ENCODE assay signal across 1 cellular context in genomic region chr16:38941-39892, GRCh38.
A peak's percentile ranks its signal among the peaks of the same experiment; 100 is the strongest.
TF ChIP-seq lines count a peak whose summit lies in the region.

No MANE protein-coding gene starts in this region.

TF ChIP-seq in HEK293, 187 proteins besides CTCF, POLR2A, EP300 and RAD21 (continued from another document):
- TF ChIP-seq ZBTB10 (tag by site-specific recombination; IDR thresholded peaks at IDR 0.05) = no peak
- no peak for TF ChIP-seq ZNF626 (tag by site-specific recombination; IDR thresholded peaks at IDR 0.05)
- TF ChIP-seq INSM2 (tag by site-specific recombination; IDR thresholded peaks at IDR 0.05) = no peak
- no peak for TF ChIP-seq ZNF174 (tag by site-specific recombination; IDR thresholded peaks at IDR 0.05)
- TF ChIP-seq ZNF776 (tag by site-specific recombination; IDR thresholded peaks at IDR 0.05; ENCODE audit: borderline replicate concordance) = no peak
- no peak for TF ChIP-seq ZNF548 (tag by site-specific recombination; IDR thresholded peaks at IDR 0.05)
- TF ChIP-seq ZNF112 (tag by site-specific recombination; IDR thresholded peaks at IDR 0.05) = no peak
- TF ChIP-seq, protein P1, sequence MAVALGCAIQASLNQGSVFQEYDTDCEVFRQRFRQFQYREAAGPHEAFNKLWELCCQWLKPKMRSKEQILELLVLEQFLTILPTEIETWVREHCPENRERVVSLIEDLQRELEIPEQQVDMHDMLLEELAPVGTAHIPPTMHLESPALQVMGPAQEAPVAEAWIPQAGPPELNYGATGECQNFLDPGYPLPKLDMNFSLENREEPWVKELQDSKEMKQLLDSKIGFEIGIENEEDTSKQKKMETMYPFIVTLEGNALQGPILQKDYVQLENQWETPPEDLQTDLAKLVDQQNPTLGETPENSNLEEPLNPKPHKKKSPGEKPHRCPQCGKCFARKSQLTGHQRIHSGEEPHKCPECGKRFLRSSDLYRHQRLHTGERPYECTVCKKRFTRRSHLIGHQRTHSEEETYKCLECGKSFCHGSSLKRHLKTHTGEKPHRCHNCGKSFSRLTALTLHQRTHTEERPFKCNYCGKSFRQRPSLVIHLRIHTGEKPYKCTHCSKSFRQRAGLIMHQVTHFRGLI (tag by site-specific recombination; IDR thresholded peaks at IDR 0.05) = no peak
- TF ChIP-seq HOXC10 (CRISPR knock-in tag; IDR thresholded peaks at IDR 0.05) = no peak
- TF ChIP-seq, protein P2, sequence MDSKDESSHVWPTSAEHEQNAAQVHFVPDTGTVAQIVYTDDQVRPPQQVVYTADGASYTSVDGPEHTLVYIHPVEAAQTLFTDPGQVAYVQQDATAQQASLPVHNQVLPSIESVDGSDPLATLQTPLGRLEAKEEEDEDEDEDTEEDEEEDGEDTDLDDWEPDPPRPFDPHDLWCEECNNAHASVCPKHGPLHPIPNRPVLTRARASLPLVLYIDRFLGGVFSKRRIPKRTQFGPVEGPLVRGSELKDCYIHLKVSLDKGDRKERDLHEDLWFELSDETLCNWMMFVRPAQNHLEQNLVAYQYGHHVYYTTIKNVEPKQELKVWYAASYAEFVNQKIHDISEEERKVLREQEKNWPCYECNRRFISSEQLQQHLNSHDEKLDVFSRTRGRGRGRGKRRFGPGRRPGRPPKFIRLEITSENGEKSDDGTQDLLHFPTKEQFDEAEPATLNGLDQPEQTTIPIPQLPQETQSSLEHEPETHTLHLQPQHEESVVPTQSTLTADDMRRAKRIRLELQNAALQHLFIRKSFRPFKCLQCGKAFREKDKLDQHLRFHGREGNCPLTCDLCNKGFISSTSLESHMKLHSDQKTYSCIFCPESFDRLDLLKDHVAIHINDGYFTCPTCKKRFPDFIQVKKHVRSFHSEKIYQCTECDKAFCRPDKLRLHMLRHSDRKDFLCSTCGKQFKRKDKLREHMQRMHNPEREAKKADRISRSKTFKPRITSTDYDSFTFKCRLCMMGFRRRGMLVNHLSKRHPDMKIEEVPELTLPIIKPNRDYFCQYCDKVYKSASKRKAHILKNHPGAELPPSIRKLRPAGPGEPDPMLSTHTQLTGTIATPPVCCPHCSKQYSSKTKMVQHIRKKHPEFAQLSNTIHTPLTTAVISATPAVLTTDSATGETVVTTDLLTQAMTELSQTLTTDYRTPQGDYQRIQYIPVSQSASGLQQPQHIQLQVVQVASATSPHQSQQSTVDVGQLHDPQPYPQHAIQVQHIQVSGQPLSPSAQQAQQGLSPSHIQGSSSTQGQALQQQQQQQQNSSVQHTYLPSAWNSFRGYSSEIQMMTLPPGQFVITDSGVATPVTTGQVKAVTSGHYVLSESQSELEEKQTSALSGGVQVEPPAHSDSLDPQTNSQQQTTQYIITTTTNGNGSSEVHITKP (tag by site-specific recombination; IDR thresholded peaks at IDR 0.05) = peak; percentile 80
- no peak for TF ChIP-seq ZBTB8A (tag by site-specific recombination; IDR thresholded peaks at IDR 0.05)
- TF ChIP-seq KLF1 (tag by site-specific recombination; IDR thresholded peaks at IDR 0.05) = peak; percentile 86
- 0 out of 2 replicates have a peak, but pooled peaks have one; percentile 29 for TF ChIP-seq EGR2 (tag by site-specific recombination; IDR thresholded peaks at IDR 0.05; ENCODE audit: low read depth)
- no peak for TF ChIP-seq ZSCAN30 (tag by site-specific recombination; IDR thresholded peaks at IDR 0.05)
- TF ChIP-seq, protein P3, sequence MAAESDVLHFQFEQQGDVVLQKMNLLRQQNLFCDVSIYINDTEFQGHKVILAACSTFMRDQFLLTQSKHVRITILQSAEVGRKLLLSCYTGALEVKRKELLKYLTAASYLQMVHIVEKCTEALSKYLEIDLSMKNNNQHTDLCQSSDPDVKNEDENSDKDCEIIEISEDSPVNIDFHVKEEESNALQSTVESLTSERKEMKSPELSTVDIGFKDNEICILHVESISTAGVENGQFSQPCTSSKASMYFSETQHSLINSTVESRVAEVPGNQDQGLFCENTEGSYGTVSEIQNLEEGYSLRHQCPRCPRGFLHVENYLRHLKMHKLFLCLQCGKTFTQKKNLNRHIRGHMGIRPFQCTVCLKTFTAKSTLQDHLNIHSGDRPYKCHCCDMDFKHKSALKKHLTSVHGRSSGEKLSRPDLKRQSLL (tag by site-specific recombination; IDR thresholded peaks at IDR 0.05) = no peak
- no peak for TF ChIP-seq ZNF707 (tag by site-specific recombination; IDR thresholded peaks at IDR 0.05)
- TF ChIP-seq ZNF791 (tag by site-specific recombination; IDR thresholded peaks at IDR 0.05) = no peak
- TF ChIP-seq ZNF837 (tag by site-specific recombination; IDR thresholded peaks at IDR 0.05) = no peak
- no peak for TF ChIP-seq ZNF248 (tag by site-specific recombination; IDR thresholded peaks at IDR 0.05)
- no peak for TF ChIP-seq ZNF473 (tag by site-specific recombination; IDR thresholded peaks at IDR 0.05)
